In the genomic region with DNA sequence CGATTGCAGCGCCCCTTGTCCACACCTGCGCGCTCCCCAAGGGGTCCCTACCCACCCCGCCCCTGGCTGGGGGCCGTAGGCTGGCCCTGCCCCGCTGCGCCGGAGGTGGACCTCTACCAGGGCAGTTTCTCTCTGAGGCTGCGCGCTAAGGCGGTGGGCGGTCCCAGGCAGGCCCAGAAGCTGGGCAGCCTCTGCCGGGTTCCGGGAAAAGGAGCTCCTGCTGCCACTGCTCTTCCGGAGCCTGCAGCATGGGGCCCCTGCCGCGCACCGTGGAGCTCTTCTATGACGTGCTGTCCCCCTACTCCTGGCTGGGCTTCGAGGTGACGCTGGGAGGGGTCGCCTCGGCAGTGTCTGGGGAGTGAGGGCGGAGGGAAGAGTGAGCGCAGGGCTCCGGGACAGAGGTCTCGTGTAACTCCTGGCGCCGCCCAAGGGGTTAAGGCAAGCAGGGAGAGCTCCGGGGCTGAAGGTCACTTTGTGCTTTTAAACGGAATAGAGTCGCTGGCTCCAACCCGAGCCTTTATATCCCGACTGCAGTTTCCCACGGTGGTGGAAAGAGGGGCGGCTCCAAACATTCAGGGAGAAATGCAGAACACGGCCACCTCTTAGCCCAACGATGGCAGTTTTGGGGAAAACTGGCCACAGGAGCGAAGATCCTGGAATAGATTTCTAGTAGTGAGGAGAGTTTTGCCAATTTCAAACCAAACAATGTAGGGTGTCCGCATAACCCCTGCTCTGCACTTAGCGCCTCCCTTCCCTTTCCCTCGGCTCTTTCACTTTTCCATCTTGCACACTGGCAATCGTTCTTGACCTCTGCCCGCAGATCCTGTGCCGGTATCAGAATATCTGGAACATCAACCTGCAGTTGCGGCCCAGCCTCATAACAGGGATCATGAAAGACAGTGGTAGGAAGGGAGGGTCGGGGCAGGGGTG, we compare ENCODE assay signal across 1 cellular context.
A peak's percentile ranks its signal among the peaks of the same experiment; 100 is the strongest.
TF ChIP-seq lines count a peak whose summit lies in the region.

A gene (plus strand): TSS at position 176 of the 930 bp plus-strand sequence. CDS start 73 bp downstream, at position 249.

TF ChIP-seq in K562, 482 proteins besides CTCF, POLR2A, EP300 and RAD21 (continued from another document and continues in another):
- TF ChIP-seq, protein P1, sequence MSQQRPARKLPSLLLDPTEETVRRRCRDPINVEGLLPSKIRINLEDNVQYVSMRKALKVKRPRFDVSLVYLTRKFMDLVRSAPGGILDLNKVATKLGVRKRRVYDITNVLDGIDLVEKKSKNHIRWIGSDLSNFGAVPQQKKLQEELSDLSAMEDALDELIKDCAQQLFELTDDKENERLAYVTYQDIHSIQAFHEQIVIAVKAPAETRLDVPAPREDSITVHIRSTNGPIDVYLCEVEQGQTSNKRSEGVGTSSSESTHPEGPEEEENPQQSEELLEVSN (IDR thresholded peaks at IDR 0.05; ENCODE audit: borderline replicate concordance in 1 of 2, extremely low read depth in 1 of 2, insufficient read depth in 1 of 2, insufficient read length in 1 of 2, low read depth in 1 of 2, low read length in 1 of 2, poor library complexity in 1 of 2, severe bottlenecking in 1 of 2): peak in 1 of 2 experiments; percentile 62
- TF ChIP-seq ZNF830 (CRISPR knock-in tag; IDR thresholded peaks at IDR 0.05): 0 out of 2 replicates have a peak, but pooled peaks have one; percentile 14
- TF ChIP-seq BRD9 (IDR thresholded peaks at IDR 0.05; ENCODE audit: low read depth, partially characterized antibody): peak; percentile 61
- TF ChIP-seq ZZZ3 (IDR thresholded peaks at IDR 0.05): no peak
- TF ChIP-seq ZBTB17 (CRISPR knock-in tag; IDR thresholded peaks at IDR 0.05): 0 out of 2 replicates have a peak, but pooled peaks have one; percentile 34
- TF ChIP-seq HDGF (IDR thresholded peaks at IDR 0.05): 0 out of 2 replicates have a peak, but pooled peaks have one; percentile 12
- no peak for TF ChIP-seq MAFG (tag; conservative IDR thresholded peaks at IDR 0.05)
- 0 out of 2 replicates have a peak, but pooled peaks have one; percentile 62 for TF ChIP-seq HSF4 (CRISPR knock-in tag; IDR thresholded peaks at IDR 0.05; ENCODE audit: borderline replicate concordance)
- TF ChIP-seq, protein P2, sequence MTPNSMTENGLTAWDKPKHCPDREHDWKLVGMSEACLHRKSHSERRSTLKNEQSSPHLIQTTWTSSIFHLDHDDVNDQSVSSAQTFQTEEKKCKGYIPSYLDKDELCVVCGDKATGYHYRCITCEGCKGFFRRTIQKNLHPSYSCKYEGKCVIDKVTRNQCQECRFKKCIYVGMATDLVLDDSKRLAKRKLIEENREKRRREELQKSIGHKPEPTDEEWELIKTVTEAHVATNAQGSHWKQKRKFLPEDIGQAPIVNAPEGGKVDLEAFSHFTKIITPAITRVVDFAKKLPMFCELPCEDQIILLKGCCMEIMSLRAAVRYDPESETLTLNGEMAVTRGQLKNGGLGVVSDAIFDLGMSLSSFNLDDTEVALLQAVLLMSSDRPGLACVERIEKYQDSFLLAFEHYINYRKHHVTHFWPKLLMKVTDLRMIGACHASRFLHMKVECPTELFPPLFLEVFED (CRISPR knock-in tag; conservative IDR thresholded peaks at IDR 0.05): peak; percentile 33; the same call in 1 of the 2 replicates
- peak; percentile 50 for TF ChIP-seq PCBP1 (IDR thresholded peaks at IDR 0.05; ENCODE audit: low read depth, low read length, poor library complexity, severe bottlenecking)
- peak; percentile 89 for TF ChIP-seq ETV1 (tag; conservative IDR thresholded peaks at IDR 0.05; ENCODE audit: low read depth)
- TF ChIP-seq, protein P3, sequence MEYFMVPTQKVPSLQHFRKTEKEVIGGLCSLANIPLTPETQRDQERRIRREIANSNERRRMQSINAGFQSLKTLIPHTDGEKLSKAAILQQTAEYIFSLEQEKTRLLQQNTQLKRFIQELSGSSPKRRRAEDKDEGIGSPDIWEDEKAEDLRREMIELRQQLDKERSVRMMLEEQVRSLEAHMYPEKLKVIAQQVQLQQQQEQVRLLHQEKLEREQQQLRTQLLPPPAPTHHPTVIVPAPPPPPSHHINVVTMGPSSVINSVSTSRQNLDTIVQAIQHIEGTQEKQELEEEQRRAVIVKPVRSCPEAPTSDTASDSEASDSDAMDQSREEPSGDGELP (CRISPR knock-in tag; IDR thresholded peaks at IDR 0.05; ENCODE audit: borderline replicate concordance): peak; percentile 85
- TF ChIP-seq TAF7 (tag; IDR thresholded peaks at IDR 0.05): peak; percentile 89
- TF ChIP-seq JUND (IDR thresholded peaks at IDR 0.05; ENCODE audit: borderline replicate concordance, low read depth, low read length): peak; percentile 29
- TF ChIP-seq JUND (tag; IDR thresholded peaks at IDR 0.05; ENCODE audit: borderline replicate concordance, low read depth, low read length): no peak; the same call in 2 of the 3 replicates
- TF ChIP-seq JUNB (CRISPR knock-in tag; conservative IDR thresholded peaks at IDR 0.05): 0 out of 2 replicates have a peak, but pooled peaks have one; percentile 46
- TF ChIP-seq, protein P4, sequence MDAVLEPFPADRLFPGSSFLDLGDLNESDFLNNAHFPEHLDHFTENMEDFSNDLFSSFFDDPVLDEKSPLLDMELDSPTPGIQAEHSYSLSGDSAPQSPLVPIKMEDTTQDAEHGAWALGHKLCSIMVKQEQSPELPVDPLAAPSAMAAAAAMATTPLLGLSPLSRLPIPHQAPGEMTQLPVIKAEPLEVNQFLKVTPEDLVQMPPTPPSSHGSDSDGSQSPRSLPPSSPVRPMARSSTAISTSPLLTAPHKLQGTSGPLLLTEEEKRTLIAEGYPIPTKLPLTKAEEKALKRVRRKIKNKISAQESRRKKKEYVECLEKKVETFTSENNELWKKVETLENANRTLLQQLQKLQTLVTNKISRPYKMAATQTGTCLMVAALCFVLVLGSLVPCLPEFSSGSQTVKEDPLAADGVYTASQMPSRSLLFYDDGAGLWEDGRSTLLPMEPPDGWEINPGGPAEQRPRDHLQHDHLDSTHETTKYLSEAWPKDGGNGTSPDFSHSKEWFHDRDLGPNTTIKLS (IDR thresholded peaks at IDR 0.05; ENCODE audit: borderline replicate concordance, low read depth): peak; percentile 72; the same call in 1 of the 2 replicates
- TF ChIP-seq HEY1 (CRISPR knock-in tag; IDR thresholded peaks at IDR 0.05; ENCODE audit: borderline replicate concordance): no peak
- peak; percentile 97 for TF ChIP-seq POLR2B (IDR thresholded peaks at IDR 0.05; ENCODE audit: low read depth, partially characterized antibody)
- TF ChIP-seq, protein P5, sequence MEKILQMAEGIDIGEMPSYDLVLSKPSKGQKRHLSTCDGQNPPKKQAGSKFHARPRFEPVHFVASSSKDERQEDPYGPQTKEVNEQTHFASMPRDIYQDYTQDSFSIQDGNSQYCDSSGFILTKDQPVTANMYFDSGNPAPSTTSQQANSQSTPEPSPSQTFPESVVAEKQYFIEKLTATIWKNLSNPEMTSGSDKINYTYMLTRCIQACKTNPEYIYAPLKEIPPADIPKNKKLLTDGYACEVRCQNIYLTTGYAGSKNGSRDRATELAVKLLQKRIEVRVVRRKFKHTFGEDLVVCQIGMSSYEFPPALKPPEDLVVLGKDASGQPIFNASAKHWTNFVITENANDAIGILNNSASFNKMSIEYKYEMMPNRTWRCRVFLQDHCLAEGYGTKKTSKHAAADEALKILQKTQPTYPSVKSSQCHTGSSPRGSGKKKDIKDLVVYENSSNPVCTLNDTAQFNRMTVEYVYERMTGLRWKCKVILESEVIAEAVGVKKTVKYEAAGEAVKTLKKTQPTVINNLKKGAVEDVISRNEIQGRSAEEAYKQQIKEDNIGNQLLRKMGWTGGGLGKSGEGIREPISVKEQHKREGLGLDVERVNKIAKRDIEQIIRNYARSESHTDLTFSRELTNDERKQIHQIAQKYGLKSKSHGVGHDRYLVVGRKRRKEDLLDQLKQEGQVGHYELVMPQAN (IDR thresholded peaks at IDR 0.05; ENCODE audit: borderline replicate concordance): peak; percentile 93; the same call in 1 of the 2 replicates
- TF ChIP-seq POLR2AphosphoS5 (IDR thresholded peaks at IDR 0.05; ENCODE audit: control insufficient read depth, insufficient read depth, low read depth, low read length): peak; percentile 92
- peak; percentile 96 for TF ChIP-seq MTA3 (IDR thresholded peaks at IDR 0.05; ENCODE audit: borderline replicate concordance)
- TF ChIP-seq RFX7 (CRISPR knock-in tag; IDR thresholded peaks at IDR 0.05): 0 out of 2 replicates have a peak, but pooled peaks have one; percentile 61
- TF ChIP-seq ZFP1 (CRISPR knock-in tag; IDR thresholded peaks at IDR 0.05): no peak
- TF ChIP-seq ATF7 (IDR thresholded peaks at IDR 0.05): peak; percentile 74
- TF ChIP-seq LARP7 (IDR thresholded peaks at IDR 0.05): 0 out of 2 replicates have a peak, but pooled peaks have one; percentile 20
- TF ChIP-seq, protein P6, sequence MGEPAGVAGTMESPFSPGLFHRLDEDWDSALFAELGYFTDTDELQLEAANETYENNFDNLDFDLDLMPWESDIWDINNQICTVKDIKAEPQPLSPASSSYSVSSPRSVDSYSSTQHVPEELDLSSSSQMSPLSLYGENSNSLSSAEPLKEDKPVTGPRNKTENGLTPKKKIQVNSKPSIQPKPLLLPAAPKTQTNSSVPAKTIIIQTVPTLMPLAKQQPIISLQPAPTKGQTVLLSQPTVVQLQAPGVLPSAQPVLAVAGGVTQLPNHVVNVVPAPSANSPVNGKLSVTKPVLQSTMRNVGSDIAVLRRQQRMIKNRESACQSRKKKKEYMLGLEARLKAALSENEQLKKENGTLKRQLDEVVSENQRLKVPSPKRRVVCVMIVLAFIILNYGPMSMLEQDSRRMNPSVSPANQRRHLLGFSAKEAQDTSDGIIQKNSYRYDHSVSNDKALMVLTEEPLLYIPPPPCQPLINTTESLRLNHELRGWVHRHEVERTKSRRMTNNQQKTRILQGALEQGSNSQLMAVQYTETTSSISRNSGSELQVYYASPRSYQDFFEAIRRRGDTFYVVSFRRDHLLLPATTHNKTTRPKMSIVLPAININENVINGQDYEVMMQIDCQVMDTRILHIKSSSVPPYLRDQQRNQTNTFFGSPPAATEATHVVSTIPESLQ (CRISPR knock-in tag; IDR thresholded peaks at IDR 0.05): peak; percentile 70; the same call in 1 of the 2 replicates
- TF ChIP-seq, protein P7, sequence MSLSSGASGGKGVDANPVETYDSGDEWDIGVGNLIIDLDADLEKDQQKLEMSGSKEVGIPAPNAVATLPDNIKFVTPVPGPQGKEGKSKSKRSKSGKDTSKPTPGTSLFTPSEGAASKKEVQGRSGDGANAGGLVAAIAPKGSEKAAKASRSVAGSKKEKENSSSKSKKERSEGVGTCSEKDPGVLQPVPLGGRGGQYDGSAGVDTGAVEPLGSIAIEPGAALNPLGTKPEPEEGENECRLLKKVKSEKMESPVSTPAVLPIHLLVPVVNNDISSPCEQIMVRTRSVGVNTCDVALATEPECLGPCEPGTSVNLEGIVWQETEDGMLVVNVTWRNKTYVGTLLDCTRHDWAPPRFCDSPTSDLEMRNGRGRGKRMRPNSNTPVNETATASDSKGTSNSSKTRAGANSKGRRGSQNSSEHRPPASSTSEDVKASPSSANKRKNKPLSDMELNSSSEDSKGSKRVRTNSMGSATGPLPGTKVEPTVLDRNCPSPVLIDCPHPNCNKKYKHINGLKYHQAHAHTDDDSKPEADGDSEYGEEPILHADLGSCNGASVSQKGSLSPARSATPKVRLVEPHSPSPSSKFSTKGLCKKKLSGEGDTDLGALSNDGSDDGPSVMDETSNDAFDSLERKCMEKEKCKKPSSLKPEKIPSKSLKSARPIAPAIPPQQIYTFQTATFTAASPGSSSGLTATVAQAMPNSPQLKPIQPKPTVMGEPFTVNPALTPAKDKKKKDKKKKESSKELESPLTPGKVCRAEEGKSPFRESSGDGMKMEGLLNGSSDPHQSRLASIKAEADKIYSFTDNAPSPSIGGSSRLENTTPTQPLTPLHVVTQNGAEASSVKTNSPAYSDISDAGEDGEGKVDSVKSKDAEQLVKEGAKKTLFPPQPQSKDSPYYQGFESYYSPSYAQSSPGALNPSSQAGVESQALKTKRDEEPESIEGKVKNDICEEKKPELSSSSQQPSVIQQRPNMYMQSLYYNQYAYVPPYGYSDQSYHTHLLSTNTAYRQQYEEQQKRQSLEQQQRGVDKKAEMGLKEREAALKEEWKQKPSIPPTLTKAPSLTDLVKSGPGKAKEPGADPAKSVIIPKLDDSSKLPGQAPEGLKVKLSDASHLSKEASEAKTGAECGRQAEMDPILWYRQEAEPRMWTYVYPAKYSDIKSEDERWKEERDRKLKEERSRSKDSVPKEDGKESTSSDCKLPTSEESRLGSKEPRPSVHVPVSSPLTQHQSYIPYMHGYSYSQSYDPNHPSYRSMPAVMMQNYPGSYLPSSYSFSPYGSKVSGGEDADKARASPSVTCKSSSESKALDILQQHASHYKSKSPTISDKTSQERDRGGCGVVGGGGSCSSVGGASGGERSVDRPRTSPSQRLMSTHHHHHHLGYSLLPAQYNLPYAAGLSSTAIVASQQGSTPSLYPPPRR (CRISPR knock-in tag; IDR thresholded peaks at IDR 0.05; ENCODE audit: borderline replicate concordance): no peak
- TF ChIP-seq ILF3 (IDR thresholded peaks at IDR 0.05; ENCODE audit: borderline replicate concordance): no peak
- TF ChIP-seq ELF4 (CRISPR knock-in tag; IDR thresholded peaks at IDR 0.05): peak; percentile 31; the same call in 1 of the 2 replicates
- TF ChIP-seq MAFF (IDR thresholded peaks at IDR 0.05; ENCODE audit: low read length): no peak
- TF ChIP-seq ZEB2 (IDR thresholded peaks at IDR 0.05): 0 out of 2 replicates have a peak, but pooled peaks have one; percentile 24
- TF ChIP-seq L3MBTL2 (IDR thresholded peaks at IDR 0.05): peak; percentile 86
- peak; percentile 51; the same call in 1 of the 2 replicates for TF ChIP-seq NCOA1 (IDR thresholded peaks at IDR 0.05; ENCODE audit: low read depth)
- peak; percentile 93 for TF ChIP-seq TAF9B (IDR thresholded peaks at IDR 0.05; ENCODE audit: partially characterized antibody)
- TF ChIP-seq, protein P8, sequence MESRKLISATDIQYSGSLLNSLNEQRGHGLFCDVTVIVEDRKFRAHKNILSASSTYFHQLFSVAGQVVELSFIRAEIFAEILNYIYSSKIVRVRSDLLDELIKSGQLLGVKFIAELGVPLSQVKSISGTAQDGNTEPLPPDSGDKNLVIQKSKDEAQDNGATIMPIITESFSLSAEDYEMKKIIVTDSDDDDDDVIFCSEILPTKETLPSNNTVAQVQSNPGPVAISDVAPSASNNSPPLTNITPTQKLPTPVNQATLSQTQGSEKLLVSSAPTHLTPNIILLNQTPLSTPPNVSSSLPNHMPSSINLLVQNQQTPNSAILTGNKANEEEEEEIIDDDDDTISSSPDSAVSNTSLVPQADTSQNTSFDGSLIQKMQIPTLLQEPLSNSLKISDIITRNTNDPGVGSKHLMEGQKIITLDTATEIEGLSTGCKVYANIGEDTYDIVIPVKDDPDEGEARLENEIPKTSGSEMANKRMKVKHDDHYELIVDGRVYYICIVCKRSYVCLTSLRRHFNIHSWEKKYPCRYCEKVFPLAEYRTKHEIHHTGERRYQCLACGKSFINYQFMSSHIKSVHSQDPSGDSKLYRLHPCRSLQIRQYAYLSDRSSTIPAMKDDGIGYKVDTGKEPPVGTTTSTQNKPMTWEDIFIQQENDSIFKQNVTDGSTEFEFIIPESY (CRISPR knock-in tag; IDR thresholded peaks at IDR 0.05): peak; percentile 64
- peak; percentile 58; the same call in 1 of the 2 replicates for TF ChIP-seq MYNN (IDR thresholded peaks at IDR 0.05)
- TF ChIP-seq MYNN (CRISPR knock-in tag; IDR thresholded peaks at IDR 0.05): no peak
- TF ChIP-seq, protein P9, sequence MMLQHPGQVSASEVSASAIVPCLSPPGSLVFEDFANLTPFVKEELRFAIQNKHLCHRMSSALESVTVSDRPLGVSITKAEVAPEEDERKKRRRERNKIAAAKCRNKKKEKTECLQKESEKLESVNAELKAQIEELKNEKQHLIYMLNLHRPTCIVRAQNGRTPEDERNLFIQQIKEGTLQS (IDR thresholded peaks at IDR 0.05): no peak
- TF ChIP-seq, protein P9 (CRISPR knock-in tag; conservative IDR thresholded peaks at IDR 0.05): no peak
- 0 out of 2 replicates have a peak, but pooled peaks have one; percentile 43 for TF ChIP-seq BHLHE40 (IDR thresholded peaks at IDR 0.05; ENCODE audit: low read length)
